Comparison of ENCODE assay signal across 8 cellular contexts in genomic region chr1:120558303-120559060, GRCh38.
DNase-seq lines count a peak whose midpoint lies in the region; ATAC-seq and TF ChIP-seq lines count a peak whose summit lies in the region.
"Not testable (repeated sequence)": the region's sequence is repeated elsewhere in the genome, so short reads cannot be mapped to it uniquely, and the experiment has no call there.

No MANE protein-coding gene starts in this region.

- DNase-seq in CD4-positive, alpha-beta T cell: peak; percentile 20 to 66 (median 54)
- DNase-seq in NOMO-1 treated with DMSO at 0.1 percent for 48 hours (lab: John Stamatoyannopoulos, UW; ENCODE audit: unreplicated experiment) (peak; percentile 34), activated T-cell treated with anti-CD3 and anti-CD28 coated beads for 1 hour (ENCODE audit: low read depth) (peak; percentile 18), endodermal cell (peak; percentile 90), medulla oblongata (ENCODE audit: extremely low spot score) (peak; percentile 39)
- DNase-seq in stimulated activated CD4-positive, alpha-beta T cell treated with anti-CD3 and anti-CD28 coated beads, Interleukin-4, amount 100 ng/mL, for 4 hours: peak; percentile 26 to 27

- not testable (repeated sequence) for TF ChIP-seq CTCF in CD4-positive, alpha-beta T cell (IDR thresholded peaks at IDR 0.05); endodermal cell (conservative IDR thresholded peaks at IDR 0.05)

- H3K9ac ChIP-seq in endodermal cell (ENCODE audit: extremely low read depth, low read length, poor library complexity, severe bottlenecking): peak overlapping the region; percentile 49

- H3K36me3 Mint-ChIP-seq in CD4-positive, alpha-beta T cell (ENCODE audit: low read depth); endodermal cell (ENCODE audit: low read depth): not testable (repeated sequence)

- WGBS in endodermal cell (ENCODE audit: insufficient coverage in 1 of 2, insufficient read length in 1 of 2), 2 experiments: 0% methylated on average over 22 of the region's 72 CpGs; no CpG with 5 or more reads in 1 of the 2 experiments

- not testable (repeated sequence) for H3K27me3 ChIP-seq in CD4-positive, alpha-beta T cell (ENCODE audit: control insufficient read depth, insufficient read depth, low read length); endodermal cell (ENCODE audit: control insufficient read depth, insufficient read depth, low read length, poor library complexity, severe bottlenecking)

- ATAC-seq in CD4-positive, alpha-beta T cell (ENCODE audit: poor library complexity): peak; percentile 64
- peak; percentile 74 for ATAC-seq in GM21447 (IDR thresholded peaks at IDR 0.05; ENCODE audit: unreplicated experiment)
- peak; percentile 76 for ATAC-seq in HG03565 (IDR thresholded peaks at IDR 0.05; ENCODE audit: unreplicated experiment)

- H3K4me3 Mint-ChIP-seq in CD4-positive, alpha-beta T cell: peak overlapping the region; percentile 73
- H3K4me3 Mint-ChIP-seq in endodermal cell: peak overlapping the region; percentile 54

- H3K36me3 ChIP-seq in endodermal cell (ENCODE audit: control insufficient read depth, insufficient read depth, low read length): not testable (repeated sequence)

- H3K4me1 Mint-ChIP-seq in CD4-positive, alpha-beta T cell (ENCODE audit: low read depth); endodermal cell: not testable (repeated sequence)

- CTCF ChIA-PET in CD4-positive, alpha-beta T cell (lab: Charles Lee): not testable (repeated sequence)

- H3K27ac ChIP-seq in CD4-positive, alpha-beta T cell (ENCODE audit: low read depth, low read length); endodermal cell (ENCODE audit: low read depth, low read length): not testable (repeated sequence)

- not testable (repeated sequence) for H3K27me3 Mint-ChIP-seq in CD4-positive, alpha-beta T cell; endodermal cell (ENCODE audit: insufficient read depth)

- peak overlapping the region; percentile 66 for H3K4me3 ChIP-seq in endodermal cell (ENCODE audit: low read length)

- intact Hi-C loops in CD4-positive, alpha-beta T cell (cut with DNase I, micrococcal nuclease): not testable (repeated sequence)

- not testable (repeated sequence) for H3K9me3 ChIP-seq in CD4-positive, alpha-beta T cell (ENCODE audit: control insufficient read depth, low read length); endodermal cell (ENCODE audit: control insufficient read depth, low read length)

- H3K4me1 ChIP-seq in endodermal cell (ENCODE audit: control insufficient read depth, insufficient read depth, low read length): not testable (repeated sequence)

- H3K9me3 Mint-ChIP-seq in CD4-positive, alpha-beta T cell; endodermal cell: not testable (repeated sequence)

- H3K27ac Mint-ChIP-seq in CD4-positive, alpha-beta T cell; endodermal cell: not testable (repeated sequence)

- POLR2A ChIA-PET in CD4-positive, alpha-beta T cell (lab: Charles Lee): not testable (repeated sequence)

Comparison
In these comparisons a context has a peak if more than half of its experiments do, and no peak if none do; other contexts are left out.
1. DNase-seq: peak in every context shown above with its lines; median percentile 90 in endodermal cell; 54 in CD4-positive, alpha-beta T cell; 39 in medulla oblongata; 34 in NOMO-1 treated with DMSO at 0.1 percent for 48 hours; 26 in stimulated activated CD4-positive, alpha-beta T cell treated with anti-CD3 and anti-CD28 coated beads, Interleukin-4, amount 100 ng/mL, for 4 hours; 18 in activated T-cell treated with anti-CD3 and anti-CD28 coated beads for 1 hour.